ENCODE assay signal across 13 cellular contexts in genomic region chr1:230218667-230219066, GRCh38.
DNase-seq lines count a peak whose midpoint lies in the region; ATAC-seq, FAIRE-seq and TF ChIP-seq lines count a peak whose summit lies in the region.
"Had no signal": no experiment of that assay in that cellular context is flagged by ENCODE, and none has a peak within 500 bp of the region (broad histone marks: within the 10 kb centered on the region; RNA-seq: fewer than 3 reads in every experiment).

No MANE protein-coding gene starts in this region.

- no peaks in the 10 kb centered on the region for H3K79me2 ChIP-seq in HepG2 (ENCODE audit: insufficient read depth, low read length)

- H3K27ac ChIP-seq in ascending aorta (peak overlapping the region; percentile 93 to 95), HepG2 (ENCODE audit: extremely low read length, insufficient read depth, low read length) (no peak overlapping the region), tibial artery (peak overlapping the region; percentile 1 to 87), transverse colon (no peak overlapping the region), A673 (ENCODE audit: low read depth, low read length, poor library complexity, severe bottlenecking) (no peak overlapping the region)
- H3K27ac ChIP-seq: A549 had no signal

- TF ChIP-seq EP300 in HepG2 (IDR thresholded peaks at IDR 0.05; ENCODE audit: low read depth in 2 of 2, low read length in 2 of 2) (no peak), HepG2 (CRISPR knock-in tag; IDR thresholded peaks at IDR 0.05; ENCODE audit: borderline replicate concordance) (no peak), transverse colon (IDR thresholded peaks at IDR 0.05; ENCODE audit: low read depth) (no peak)

- ATAC-seq in HepG2 = no peak
- ATAC-seq: A549 had no signal

- FAIRE-seq in HepG2 (lab: Jason Lieb, UNC) = no peak
- FAIRE-seq: A549, GM18507 had no signal

- no TSS peak for BruUV-seq in HepG2 (replicated peaks; lab: Mats Ljungman, UMichigan)
- no TSS peak for BruUV-seq in A673 (replicated peaks; lab: Mats Ljungman, UMichigan)

- H3K4me3 ChIP-seq in ascending aorta = no peak overlapping the region
- H3K4me3 ChIP-seq in HepG2 (replicated peaks in 1 of 3; ENCODE audit: insufficient read depth in 1 of 3, low read depth in 2 of 3, low read length in 3 of 3) = no peak overlapping the region
- no peak overlapping the region for H3K4me3 ChIP-seq in tibial artery
- no peak overlapping the region for H3K4me3 ChIP-seq in transverse colon
- H3K4me3 ChIP-seq in A673 (ENCODE audit: low read depth, low read length, poor library complexity, severe bottlenecking) = no peak overlapping the region
- H3K4me3 ChIP-seq: A549 had no signal

- no peak for TF ChIP-seq RAD21 in HepG2 (CRISPR knock-in tag; IDR thresholded peaks at IDR 0.05)

- intact Hi-C loops in ascending aorta (cut with DNase I) = loop anchor here (5.0 kb wide), 3 partner anchors 94 to 391 kb away; no protein-coding TSS in a partner anchor
- intact Hi-C loops in HepG2 (cut with micrococcal nuclease; ENCODE audit: unreplicated experiment) = no loop called here
- intact Hi-C loops in tibial artery (cut with DNase I; ENCODE audit: low total_unique reads) = no loop called here
- intact Hi-C loops in transverse colon (cut with DNase I; ENCODE audit: low total_unique reads) = no loop called here
- intact Hi-C loops in A673 (cut with micrococcal nuclease; ENCODE audit: unreplicated experiment) = no loop called here

- H3K27me3 ChIP-seq in ascending aorta (no peaks in the 10 kb centered on the region), HepG2 (ENCODE audit: control insufficient read depth in 1 of 2, insufficient read depth in 2 of 2, low read length in 2 of 2) (no peaks in the 10 kb centered on the region), tibial artery (no peaks in the 10 kb centered on the region), transverse colon (no peaks in the 10 kb centered on the region), A673 (replicated peaks; ENCODE audit: insufficient read depth, low read depth, low read length, poor library complexity) (no peaks in the 10 kb centered on the region)

- H3K27ac Mint-ChIP-seq in osteocyte (ENCODE audit: unreplicated experiment) = no peak overlapping the region
- H3K27ac Mint-ChIP-seq: H9 had no signal

- TF ChIP-seq POLR2A in HepG2 (IDR thresholded peaks at IDR 0.05; ENCODE audit: insufficient read depth in 1 of 2, low read depth in 2 of 2, low read length in 2 of 2) = no peak
- TF ChIP-seq POLR2A in transverse colon (IDR thresholded peaks at IDR 0.05) = no peak

- H3K36me3 ChIP-seq in ascending aorta (no peaks in the 10 kb centered on the region), HepG2 (replicated peaks in 1 of 2; ENCODE audit: control insufficient read depth in 1 of 2, insufficient read depth in 2 of 2, low read length in 2 of 2) (no peaks in the 10 kb centered on the region; a peak in 1 of 5 replicates), tibial artery (no peaks in the 10 kb centered on the region), transverse colon (no peaks in the 10 kb centered on the region), A673 (ENCODE audit: insufficient read depth, low read length, poor library complexity, severe bottlenecking) (no peaks in the 10 kb centered on the region)

- peaks cover 5% of the 10 kb centered on the region for H3K9me3 Mint-ChIP-seq in osteocyte (ENCODE audit: unreplicated experiment)
- H3K9me3 Mint-ChIP-seq: CD8-positive, alpha-beta memory T cell; H9 had no signal

- no peak for TF ChIP-seq CTCF in ascending aorta (IDR thresholded peaks at IDR 0.05)
- TF ChIP-seq CTCF in HepG2 (CRISPR knock-in tag; IDR thresholded peaks at IDR 0.05) = no peak
- TF ChIP-seq CTCF in osteocyte (IDR thresholded peaks at IDR 0.05) = no peak
- TF ChIP-seq CTCF in tibial artery (IDR thresholded peaks at IDR 0.05) = no peak
- no peak for TF ChIP-seq CTCF in transverse colon (IDR thresholded peaks at IDR 0.05)
- TF ChIP-seq CTCF in A673 (conservative IDR thresholded peaks at IDR 0.05; ENCODE audit: low read depth, low read length) = no peak

- 93% methylated on average over 6 of the region's 6 CpGs for WGBS in HepG2 (ENCODE audit: low lambda C conversion rate)
- 89 to 100% methylated on average over 1 to 6 of the region's 6 CpGs for WGBS in transverse colon (ENCODE audit: low coverage in 1 of 2), 2 donors

- no peak overlapping the region for H2AFZ ChIP-seq in HepG2 (ENCODE audit: low read length)

- peaks cover 48% of the 10 kb centered on the region for H3K4me1 Mint-ChIP-seq in osteocyte (ENCODE audit: unreplicated experiment)

- H3K4me1 ChIP-seq in ascending aorta (peaks cover 4 to 59% of the 10 kb centered on the region in 2 donors), HepG2 (ENCODE audit: insufficient read depth, low read length) (no peaks in the 10 kb centered on the region), tibial artery (peaks cover 0 to 77% (median 39%) of the 10 kb centered on the region in 4 donors), transverse colon (peaks cover 0 to 28% (median 10%) of the 10 kb centered on the region in 4 donors), A673 (ENCODE audit: insufficient read depth, low read length, poor library complexity, severe bottlenecking) (peaks cover 28% of the 10 kb centered on the region)
- H3K4me1 ChIP-seq: A549 had no signal

- no peak overlapping the region for H3K4me3 Mint-ChIP-seq in osteocyte (ENCODE audit: unreplicated experiment)
- H3K4me3 Mint-ChIP-seq: CD8-positive, alpha-beta memory T cell; H9 had no signal

- in situ Hi-C loops in HepG2 (cut with HindIII; ENCODE audit: extremely low pct_ligation_motif_present, low pct_unique_long_range_greater_than_20kb) (no loop called here), transverse colon (cut with MboI; ENCODE audit: low pct_ligation_motif_present in 1 of 4, low pct_unique_long_range_greater_than_20kb in 1 of 4, low sequenced_read_pairs in 3 of 4) (no loop called here)

- H3K9me3 ChIP-seq in ascending aorta (no peaks in the 10 kb centered on the region), HepG2 (ENCODE audit: low read length) (no peaks in the 10 kb centered on the region), tibial artery (no peaks in the 10 kb centered on the region), transverse colon (no peaks in the 10 kb centered on the region), A673 (ENCODE audit: low read depth, low read length, poor library complexity, severe bottlenecking) (no peaks in the 10 kb centered on the region)
- H3K9me3 ChIP-seq: A549, Caco-2 had no signal

- POLR2A ChIA-PET in HepG2 (lab: Yijun Ruan, JAX) (no interaction called here), A673 (lab: Charles Lee; ENCODE audit: low non-redundant PET) (no interaction called here)

- no peaks in the 10 kb centered on the region for H3K27me3 Mint-ChIP-seq in osteocyte (ENCODE audit: unreplicated experiment)
- H3K27me3 Mint-ChIP-seq: CD8-positive, alpha-beta memory T cell had no signal

- no peaks in the 10 kb centered on the region for H4K20me1 ChIP-seq in HepG2 (ENCODE audit: insufficient read depth, low read length)

- no peak for DNase-seq in ascending aorta (ENCODE audit: low spot score in 2 of 2)
- no peak for DNase-seq in HepG2 (ENCODE audit: low spot score)
- peak; percentile 38 for DNase-seq in osteocyte (ENCODE audit: extremely low spot score, unreplicated experiment)
- DNase-seq in tibial artery = no peak
- no peak for DNase-seq in transverse colon
- DNase-seq in LoVo (ENCODE audit: low spot score) = no peak
- DNase-seq in A673 (ENCODE audit: low spot score) = no peak
- DNase-seq: Caco-2; CD8-positive, alpha-beta memory T cell; GOT3; H9 had no signal

- CTCF ChIA-PET in HepG2 (lab: Yijun Ruan, JAX; ENCODE audit: low intra/inter-chr PET ratio, low total read pairs) (no interaction called here), A673 (lab: Charles Lee) (no interaction called here)

- H3K9ac ChIP-seq in HepG2 (ENCODE audit: insufficient read depth, low read depth, low read length) = no peak overlapping the region

- no peak overlapping the region for H3K4me2 ChIP-seq in HepG2 (ENCODE audit: low read depth, low read length)
- H3K4me2 ChIP-seq: A549 had no signal

- H3K36me3 Mint-ChIP-seq in osteocyte (ENCODE audit: unreplicated experiment) = peaks cover 5% of the 10 kb centered on the region

TF ChIP-seq in HepG2, 621 proteins besides CTCF, POLR2A, EP300 and RAD21:
- TF ChIP-seq CBX5 (CRISPR knock-in tag; IDR thresholded peaks at IDR 0.05; ENCODE audit: borderline replicate concordance) = no peak
- TF ChIP-seq IKZF1 (IDR thresholded peaks at IDR 0.05) = no peak
- no peak for TF ChIP-seq KDM4B (CRISPR knock-in tag; IDR thresholded peaks at IDR 0.05)
- TF ChIP-seq ZBTB33 (CRISPR knock-in tag; IDR thresholded peaks at IDR 0.05) = 0 out of 2 replicates have a peak, but pooled peaks have one; percentile 29
- no peak for TF ChIP-seq ZNF749 (CRISPR knock-in tag; IDR thresholded peaks at IDR 0.05; ENCODE audit: borderline replicate concordance)
- TF ChIP-seq ATF6 (CRISPR knock-in tag; conservative IDR thresholded peaks at IDR 0.05) = no peak
TF ChIP-seq in HepG2: peak in this region for 1.

Comparison
In these comparisons a context has a peak if more than half of its experiments do, and no peak if none do; other contexts are left out.
1. H3K27ac ChIP-seq: peak in ascending aorta (2 of 2) and tibial artery (2 of 2); none in HepG2 (single experiment), transverse colon (0 of 4) and A673 (single experiment).